ENCODE assay signal across 1 cellular context in the genomic region with DNA sequence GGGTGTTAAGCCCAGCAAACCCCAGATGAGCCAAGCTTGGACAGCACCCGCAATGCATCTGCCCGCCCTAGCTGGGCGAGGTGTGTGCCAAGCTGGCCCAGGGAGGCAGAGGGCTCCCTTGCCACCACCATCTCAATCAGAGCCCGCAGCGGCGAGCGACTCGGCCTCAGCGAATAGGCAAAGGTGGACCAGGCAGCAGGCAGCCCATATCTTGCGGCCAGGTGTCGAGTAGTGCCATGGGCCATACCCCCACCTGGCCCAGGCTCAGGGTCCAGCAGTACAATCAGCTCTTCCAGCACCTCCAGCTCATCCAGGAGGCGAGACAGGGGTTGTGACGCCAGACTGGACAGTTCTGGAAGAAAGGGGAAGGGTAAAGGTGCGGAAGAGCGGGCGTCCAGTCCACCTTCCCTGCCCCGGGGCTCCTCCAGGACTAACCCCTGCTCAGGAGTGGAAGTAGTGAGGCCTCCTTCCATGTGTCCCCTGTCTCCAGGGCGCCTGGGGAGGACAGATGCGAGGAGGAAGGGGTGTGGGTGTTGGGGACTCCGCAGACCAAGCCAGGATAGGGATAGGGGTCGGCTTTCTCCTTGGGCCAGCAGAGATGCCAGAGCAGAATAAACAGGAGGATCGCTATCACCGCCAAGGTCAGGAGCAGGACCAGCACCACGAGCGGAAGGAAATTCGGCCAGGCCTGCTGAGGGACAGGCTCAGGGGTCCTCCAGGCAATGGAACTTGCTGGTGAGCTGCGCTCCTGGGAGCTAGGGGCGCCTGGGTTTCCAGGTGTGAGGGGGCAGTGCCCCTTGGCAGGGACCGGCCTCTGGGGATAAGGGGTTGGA.
TF ChIP-seq lines count a peak whose summit lies in the region.

No MANE protein-coding gene starts in this region.

TF ChIP-seq in K562, 482 proteins besides CTCF, POLR2A, EP300 and RAD21 (continued from another document):
- TF ChIP-seq, protein P1, sequence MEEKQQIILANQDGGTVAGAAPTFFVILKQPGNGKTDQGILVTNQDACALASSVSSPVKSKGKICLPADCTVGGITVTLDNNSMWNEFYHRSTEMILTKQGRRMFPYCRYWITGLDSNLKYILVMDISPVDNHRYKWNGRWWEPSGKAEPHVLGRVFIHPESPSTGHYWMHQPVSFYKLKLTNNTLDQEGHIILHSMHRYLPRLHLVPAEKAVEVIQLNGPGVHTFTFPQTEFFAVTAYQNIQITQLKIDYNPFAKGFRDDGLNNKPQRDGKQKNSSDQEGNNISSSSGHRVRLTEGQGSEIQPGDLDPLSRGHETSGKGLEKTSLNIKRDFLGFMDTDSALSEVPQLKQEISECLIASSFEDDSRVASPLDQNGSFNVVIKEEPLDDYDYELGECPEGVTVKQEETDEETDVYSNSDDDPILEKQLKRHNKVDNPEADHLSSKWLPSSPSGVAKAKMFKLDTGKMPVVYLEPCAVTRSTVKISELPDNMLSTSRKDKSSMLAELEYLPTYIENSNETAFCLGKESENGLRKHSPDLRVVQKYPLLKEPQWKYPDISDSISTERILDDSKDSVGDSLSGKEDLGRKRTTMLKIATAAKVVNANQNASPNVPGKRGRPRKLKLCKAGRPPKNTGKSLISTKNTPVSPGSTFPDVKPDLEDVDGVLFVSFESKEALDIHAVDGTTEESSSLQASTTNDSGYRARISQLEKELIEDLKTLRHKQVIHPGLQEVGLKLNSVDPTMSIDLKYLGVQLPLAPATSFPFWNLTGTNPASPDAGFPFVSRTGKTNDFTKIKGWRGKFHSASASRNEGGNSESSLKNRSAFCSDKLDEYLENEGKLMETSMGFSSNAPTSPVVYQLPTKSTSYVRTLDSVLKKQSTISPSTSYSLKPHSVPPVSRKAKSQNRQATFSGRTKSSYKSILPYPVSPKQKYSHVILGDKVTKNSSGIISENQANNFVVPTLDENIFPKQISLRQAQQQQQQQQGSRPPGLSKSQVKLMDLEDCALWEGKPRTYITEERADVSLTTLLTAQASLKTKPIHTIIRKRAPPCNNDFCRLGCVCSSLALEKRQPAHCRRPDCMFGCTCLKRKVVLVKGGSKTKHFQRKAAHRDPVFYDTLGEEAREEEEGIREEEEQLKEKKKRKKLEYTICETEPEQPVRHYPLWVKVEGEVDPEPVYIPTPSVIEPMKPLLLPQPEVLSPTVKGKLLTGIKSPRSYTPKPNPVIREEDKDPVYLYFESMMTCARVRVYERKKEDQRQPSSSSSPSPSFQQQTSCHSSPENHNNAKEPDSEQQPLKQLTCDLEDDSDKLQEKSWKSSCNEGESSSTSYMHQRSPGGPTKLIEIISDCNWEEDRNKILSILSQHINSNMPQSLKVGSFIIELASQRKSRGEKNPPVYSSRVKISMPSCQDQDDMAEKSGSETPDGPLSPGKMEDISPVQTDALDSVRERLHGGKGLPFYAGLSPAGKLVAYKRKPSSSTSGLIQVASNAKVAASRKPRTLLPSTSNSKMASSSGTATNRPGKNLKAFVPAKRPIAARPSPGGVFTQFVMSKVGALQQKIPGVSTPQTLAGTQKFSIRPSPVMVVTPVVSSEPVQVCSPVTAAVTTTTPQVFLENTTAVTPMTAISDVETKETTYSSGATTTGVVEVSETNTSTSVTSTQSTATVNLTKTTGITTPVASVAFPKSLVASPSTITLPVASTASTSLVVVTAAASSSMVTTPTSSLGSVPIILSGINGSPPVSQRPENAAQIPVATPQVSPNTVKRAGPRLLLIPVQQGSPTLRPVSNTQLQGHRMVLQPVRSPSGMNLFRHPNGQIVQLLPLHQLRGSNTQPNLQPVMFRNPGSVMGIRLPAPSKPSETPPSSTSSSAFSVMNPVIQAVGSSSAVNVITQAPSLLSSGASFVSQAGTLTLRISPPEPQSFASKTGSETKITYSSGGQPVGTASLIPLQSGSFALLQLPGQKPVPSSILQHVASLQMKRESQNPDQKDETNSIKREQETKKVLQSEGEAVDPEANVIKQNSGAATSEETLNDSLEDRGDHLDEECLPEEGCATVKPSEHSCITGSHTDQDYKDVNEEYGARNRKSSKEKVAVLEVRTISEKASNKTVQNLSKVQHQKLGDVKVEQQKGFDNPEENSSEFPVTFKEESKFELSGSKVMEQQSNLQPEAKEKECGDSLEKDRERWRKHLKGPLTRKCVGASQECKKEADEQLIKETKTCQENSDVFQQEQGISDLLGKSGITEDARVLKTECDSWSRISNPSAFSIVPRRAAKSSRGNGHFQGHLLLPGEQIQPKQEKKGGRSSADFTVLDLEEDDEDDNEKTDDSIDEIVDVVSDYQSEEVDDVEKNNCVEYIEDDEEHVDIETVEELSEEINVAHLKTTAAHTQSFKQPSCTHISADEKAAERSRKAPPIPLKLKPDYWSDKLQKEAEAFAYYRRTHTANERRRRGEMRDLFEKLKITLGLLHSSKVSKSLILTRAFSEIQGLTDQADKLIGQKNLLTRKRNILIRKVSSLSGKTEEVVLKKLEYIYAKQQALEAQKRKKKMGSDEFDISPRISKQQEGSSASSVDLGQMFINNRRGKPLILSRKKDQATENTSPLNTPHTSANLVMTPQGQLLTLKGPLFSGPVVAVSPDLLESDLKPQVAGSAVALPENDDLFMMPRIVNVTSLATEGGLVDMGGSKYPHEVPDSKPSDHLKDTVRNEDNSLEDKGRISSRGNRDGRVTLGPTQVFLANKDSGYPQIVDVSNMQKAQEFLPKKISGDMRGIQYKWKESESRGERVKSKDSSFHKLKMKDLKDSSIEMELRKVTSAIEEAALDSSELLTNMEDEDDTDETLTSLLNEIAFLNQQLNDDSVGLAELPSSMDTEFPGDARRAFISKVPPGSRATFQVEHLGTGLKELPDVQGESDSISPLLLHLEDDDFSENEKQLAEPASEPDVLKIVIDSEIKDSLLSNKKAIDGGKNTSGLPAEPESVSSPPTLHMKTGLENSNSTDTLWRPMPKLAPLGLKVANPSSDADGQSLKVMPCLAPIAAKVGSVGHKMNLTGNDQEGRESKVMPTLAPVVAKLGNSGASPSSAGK (IDR thresholded peaks at IDR 0.05) = no peak
TF ChIP-seq in K562: peak in this region for 6.
